Comparison of ENCODE assay signal across 9 cellular contexts in the genomic region with DNA sequence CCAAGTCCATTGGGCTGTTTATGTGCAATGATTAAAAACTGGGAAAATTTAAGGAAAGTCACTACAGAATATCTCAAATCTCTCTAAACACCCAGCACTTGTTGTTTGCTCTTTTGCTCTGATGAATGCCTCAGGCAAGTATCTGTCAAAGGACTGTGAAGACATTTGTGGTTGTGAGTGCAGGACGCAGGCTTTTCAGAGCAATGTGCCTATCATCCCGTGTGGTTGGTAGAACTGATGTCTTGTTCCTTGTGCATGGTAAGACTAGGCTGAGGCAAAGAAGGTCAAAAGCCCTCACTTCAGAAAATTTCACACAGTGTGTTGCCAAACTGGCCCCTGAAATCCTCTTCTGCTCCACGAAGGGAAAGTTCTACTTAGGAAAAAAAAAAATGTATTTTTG.
"Had no signal": no experiment of that assay in that cellular context is flagged by ENCODE, and none has a peak within 500 bp of the region (broad histone marks: within the 10 kb centered on the region; RNA-seq: fewer than 3 reads in every experiment).

No MANE protein-coding gene starts in this region.

- H3K4me2 ChIP-seq: KMS-11 had no signal

- H3K27ac ChIP-seq: HL-60, KMS-11 had no signal

- DNase-seq: IMR-90, Karpas-422, KBM-7, KG1 had no signal

- H3K9ac ChIP-seq: KMS-11 had no signal

- H3K27me3 Mint-ChIP-seq: IgD-negative memory B cell had no signal

- H3K27ac Mint-ChIP-seq: IgD-negative memory B cell had no signal

- H3K4me1 Mint-ChIP-seq: IgD-negative memory B cell had no signal

- H3K4me3 ChIP-seq: K562 had no signal

- H3K36me3 Mint-ChIP-seq: IgD-negative memory B cell had no signal

- ATAC-seq: HepG2, K562 had no signal

- H3K4me3 Mint-ChIP-seq: IgD-negative memory B cell had no signal
